Comparison of ENCODE assay signal across 9 cellular contexts in the genomic region with DNA sequence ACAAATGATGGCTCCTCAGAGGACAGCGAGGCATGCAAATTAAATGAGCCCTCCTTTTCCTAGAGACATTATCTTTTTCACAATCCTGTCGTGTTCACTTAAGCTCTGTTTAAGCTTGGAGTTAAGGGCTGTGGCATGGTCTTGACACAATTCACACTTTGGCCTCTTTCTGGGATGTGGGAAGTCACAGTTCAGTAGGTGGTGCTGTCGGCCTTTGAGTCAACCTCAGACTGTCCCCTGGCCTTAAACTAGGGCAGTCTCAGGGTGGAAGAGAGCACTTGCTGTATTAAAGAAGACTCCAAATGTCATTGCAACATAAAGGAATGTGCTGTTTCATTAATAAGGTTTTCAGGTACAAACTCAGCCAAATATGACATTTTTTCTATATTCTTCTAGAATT.
DNase-seq lines count a peak whose midpoint lies in the region; ATAC-seq and TF ChIP-seq lines count a peak whose summit lies in the region.
"Had no signal": no experiment of that assay in that cellular context is flagged by ENCODE, and none has a peak within 500 bp of the region (broad histone marks: within the 10 kb centered on the region; RNA-seq: fewer than 3 reads in every experiment).

No MANE protein-coding gene starts in this region.

- no peak overlapping the region for H3K4me2 ChIP-seq in SK-N-SH
- H3K4me2 ChIP-seq: BLaER1 treated with 17β-estradiol and CSF1 and Interleukin-3, amounts not matched to agents 10 nM and 100 nM had no signal

- peaks cover 76% of the 10 kb centered on the region for H3K27me3 Mint-ChIP-seq in activated naive CD8-positive, alpha-beta T cell treated with anti-CD3 and anti-CD28 coated beads, Interleukin-2, amount 50 U/mL, for 24 hours

- H3K9ac ChIP-seq in SK-N-SH = no peak overlapping the region
- H3K9ac ChIP-seq: BLaER1 treated with 17β-estradiol and CSF1 and Interleukin-3, amounts not matched to agents 10 nM and 100 nM had no signal

- peaks cover 25% of the 10 kb centered on the region for H3K4me1 Mint-ChIP-seq in activated naive CD8-positive, alpha-beta T cell treated with anti-CD3 and anti-CD28 coated beads, Interleukin-2, amount 50 U/mL, for 24 hours

- H3K4me1 ChIP-seq in SK-N-SH (ENCODE audit: control insufficient read depth in 1 of 2, insufficient read depth in 2 of 2, low read depth in 1 of 2, low read length in 1 of 2) = peaks cover 0 to 11% of the 10 kb centered on the region in 2 experiments; a peak in 1 of 4 replicates

- H3K4me3 Mint-ChIP-seq in activated naive CD8-positive, alpha-beta T cell treated with anti-CD3 and anti-CD28 coated beads, Interleukin-2, amount 50 U/mL, for 24 hours = no peak overlapping the region

- H3F3A ChIP-seq in SK-N-SH (replicated peaks; ENCODE audit: insufficient read depth) = no peaks in the 10 kb centered on the region

- H3K9me3 ChIP-seq in SK-N-SH = no peaks in the 10 kb centered on the region
- H3K9me3 ChIP-seq: BLaER1 treated with 17β-estradiol and CSF1 and Interleukin-3, amounts not matched to agents 10 nM and 100 nM had no signal

- no peak for TF ChIP-seq EP300 in SK-N-SH (IDR thresholded peaks at IDR 0.05; ENCODE audit: borderline replicate concordance in 1 of 2, low read depth in 1 of 2, low read length in 1 of 2)

- H4K20me1 ChIP-seq in SK-N-SH (ENCODE audit: insufficient read depth) = no peaks in the 10 kb centered on the region

- no peaks in the 10 kb centered on the region for H3K27me3 ChIP-seq in SK-N-SH (ENCODE audit: insufficient read depth)

- WGBS in SK-N-SH (ENCODE audit: low lambda C conversion rate) = 0% methylated on average over 3 of the region's 3 CpGs

- TF ChIP-seq CTCF in SK-N-SH (IDR thresholded peaks at IDR 0.05) (no peak), LNCAP (IDR thresholded peaks at IDR 0.05) (peak; percentile 32; the same call in 1 of the 2 replicates)

- ATAC-seq in SK-N-SH treated with all-trans-retinoic acid at 6 μM for 48 hours (no peak), GM21528 (IDR thresholded peaks at IDR 0.05; ENCODE audit: low FRiP score, unreplicated experiment) (peak; percentile 46), HG02571 (IDR thresholded peaks at IDR 0.05; ENCODE audit: unreplicated experiment) (no peak)
- peak; percentile 68 for ATAC-seq in activated naive CD8-positive, alpha-beta T cell treated with anti-CD3 and anti-CD28 coated beads, Interleukin-2, amount 50 U/mL, for 24 hours

- H3K27ac ChIP-seq in SK-N-SH (ENCODE audit: low read depth in 2 of 2, low read length in 1 of 2) = no peak overlapping the region
- H3K27ac ChIP-seq: BLaER1 treated with 17β-estradiol and CSF1 and Interleukin-3, amounts not matched to agents 10 nM and 100 nM had no signal

- no peaks in the 10 kb centered on the region for H3K36me3 ChIP-seq in SK-N-SH (replicated peaks in 1 of 2; ENCODE audit: control insufficient read depth in 1 of 2, insufficient read depth in 2 of 2, low read length in 1 of 2)
- H3K36me3 ChIP-seq: BLaER1 treated with 17β-estradiol and CSF1 and Interleukin-3, amounts not matched to agents 10 nM and 100 nM had no signal

- POLR2A ChIA-PET in SK-N-SH (lab: Yijun Ruan, JAX) = no interaction called here

- no peaks in the 10 kb centered on the region for H3K9me3 Mint-ChIP-seq in activated naive CD8-positive, alpha-beta T cell treated with anti-CD3 and anti-CD28 coated beads, Interleukin-2, amount 50 U/mL, for 24 hours

- H2AFZ ChIP-seq in SK-N-SH (ENCODE audit: low read depth) = no peak overlapping the region

- no peaks in the 10 kb centered on the region for H3K36me3 Mint-ChIP-seq in activated naive CD8-positive, alpha-beta T cell treated with anti-CD3 and anti-CD28 coated beads, Interleukin-2, amount 50 U/mL, for 24 hours (ENCODE audit: low read depth)

- no peak overlapping the region for H3K27ac Mint-ChIP-seq in activated naive CD8-positive, alpha-beta T cell treated with anti-CD3 and anti-CD28 coated beads, Interleukin-2, amount 50 U/mL, for 24 hours

- no peaks in the 10 kb centered on the region for H3K79me2 ChIP-seq in SK-N-SH (ENCODE audit: insufficient read depth)

- peak; percentile 58 for TF ChIP-seq RAD21 in SK-N-SH (IDR thresholded peaks at IDR 0.05; ENCODE audit: low read length)

- no peaks in the 10 kb centered on the region for H3K9me2 ChIP-seq in SK-N-SH

- CTCF ChIA-PET in SK-N-SH (lab: Yijun Ruan, JAX) = interaction anchor here (1.3 to 2.6 kb wide), 2 partner anchors 88 to 169 kb away, joined by 4 to 13 read pairs; no protein-coding TSS in a partner anchor

- no peak overlapping the region; a peak in 1 of 4 replicates for H3K4me3 ChIP-seq in SK-N-SH (ENCODE audit: low read depth in 2 of 2, low read length in 1 of 2)
- H3K4me3 ChIP-seq: BLaER1 treated with 17β-estradiol and CSF1 and Interleukin-3, amounts not matched to agents 10 nM and 100 nM had no signal

- peak; percentile 12 for DNase-seq in SK-N-SH
- peak; percentile 30 for DNase-seq in activated naive CD8-positive, alpha-beta T cell treated with anti-CD3 and anti-CD28 coated beads, Interleukin-2, amount 50 U/mL, for 24 hours
- peak; percentile 31 for DNase-seq in midbrain (lab: John Stamatoyannopoulos, UW)
- no peak for DNase-seq in NCI-H446 (lab: John Stamatoyannopoulos, UW)

TF ChIP-seq in SK-N-SH, 30 proteins besides CTCF, POLR2A, EP300 and RAD21:
- TF ChIP-seq, protein P1, sequence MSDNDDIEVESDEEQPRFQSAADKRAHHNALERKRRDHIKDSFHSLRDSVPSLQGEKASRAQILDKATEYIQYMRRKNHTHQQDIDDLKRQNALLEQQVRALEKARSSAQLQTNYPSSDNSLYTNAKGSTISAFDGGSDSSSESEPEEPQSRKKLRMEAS (IDR thresholded peaks at IDR 0.05; ENCODE audit: low read depth) = no peak
- TF ChIP-seq SMC3 (IDR thresholded peaks at IDR 0.05; ENCODE audit: low read depth, low read length) = peak; percentile 16; the same call in 1 of the 2 replicates
- TF ChIP-seq, protein P2, sequence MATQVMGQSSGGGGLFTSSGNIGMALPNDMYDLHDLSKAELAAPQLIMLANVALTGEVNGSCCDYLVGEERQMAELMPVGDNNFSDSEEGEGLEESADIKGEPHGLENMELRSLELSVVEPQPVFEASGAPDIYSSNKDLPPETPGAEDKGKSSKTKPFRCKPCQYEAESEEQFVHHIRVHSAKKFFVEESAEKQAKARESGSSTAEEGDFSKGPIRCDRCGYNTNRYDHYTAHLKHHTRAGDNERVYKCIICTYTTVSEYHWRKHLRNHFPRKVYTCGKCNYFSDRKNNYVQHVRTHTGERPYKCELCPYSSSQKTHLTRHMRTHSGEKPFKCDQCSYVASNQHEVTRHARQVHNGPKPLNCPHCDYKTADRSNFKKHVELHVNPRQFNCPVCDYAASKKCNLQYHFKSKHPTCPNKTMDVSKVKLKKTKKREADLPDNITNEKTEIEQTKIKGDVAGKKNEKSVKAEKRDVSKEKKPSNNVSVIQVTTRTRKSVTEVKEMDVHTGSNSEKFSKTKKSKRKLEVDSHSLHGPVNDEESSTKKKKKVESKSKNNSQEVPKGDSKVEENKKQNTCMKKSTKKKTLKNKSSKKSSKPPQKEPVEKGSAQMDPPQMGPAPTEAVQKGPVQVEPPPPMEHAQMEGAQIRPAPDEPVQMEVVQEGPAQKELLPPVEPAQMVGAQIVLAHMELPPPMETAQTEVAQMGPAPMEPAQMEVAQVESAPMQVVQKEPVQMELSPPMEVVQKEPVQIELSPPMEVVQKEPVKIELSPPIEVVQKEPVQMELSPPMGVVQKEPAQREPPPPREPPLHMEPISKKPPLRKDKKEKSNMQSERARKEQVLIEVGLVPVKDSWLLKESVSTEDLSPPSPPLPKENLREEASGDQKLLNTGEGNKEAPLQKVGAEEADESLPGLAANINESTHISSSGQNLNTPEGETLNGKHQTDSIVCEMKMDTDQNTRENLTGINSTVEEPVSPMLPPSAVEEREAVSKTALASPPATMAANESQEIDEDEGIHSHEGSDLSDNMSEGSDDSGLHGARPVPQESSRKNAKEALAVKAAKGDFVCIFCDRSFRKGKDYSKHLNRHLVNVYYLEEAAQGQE (IDR thresholded peaks at IDR 0.05; ENCODE audit: low read depth, low read length) = no peak

TF ChIP-seq in SK-N-SH treated with all-trans-retinoic acid at 6 μM for 48 hours, 23 proteins besides CTCF, POLR2A, EP300 and RAD21:
- no peak for TF ChIP-seq ISL1 (CRISPR knock-in tag; IDR thresholded peaks at IDR 0.05)
- TF ChIP-seq ESRRG (CRISPR knock-in tag; IDR thresholded peaks at IDR 0.05) = no peak
- no peak for TF ChIP-seq ZC3H10 (CRISPR knock-in tag; IDR thresholded peaks at IDR 0.05)
- no peak for TF ChIP-seq TOX (CRISPR knock-in tag; IDR thresholded peaks at IDR 0.05; ENCODE audit: borderline replicate concordance)
- TF ChIP-seq RARB (CRISPR knock-in tag; IDR thresholded peaks at IDR 0.05) = no peak
- TF ChIP-seq, protein P3, sequence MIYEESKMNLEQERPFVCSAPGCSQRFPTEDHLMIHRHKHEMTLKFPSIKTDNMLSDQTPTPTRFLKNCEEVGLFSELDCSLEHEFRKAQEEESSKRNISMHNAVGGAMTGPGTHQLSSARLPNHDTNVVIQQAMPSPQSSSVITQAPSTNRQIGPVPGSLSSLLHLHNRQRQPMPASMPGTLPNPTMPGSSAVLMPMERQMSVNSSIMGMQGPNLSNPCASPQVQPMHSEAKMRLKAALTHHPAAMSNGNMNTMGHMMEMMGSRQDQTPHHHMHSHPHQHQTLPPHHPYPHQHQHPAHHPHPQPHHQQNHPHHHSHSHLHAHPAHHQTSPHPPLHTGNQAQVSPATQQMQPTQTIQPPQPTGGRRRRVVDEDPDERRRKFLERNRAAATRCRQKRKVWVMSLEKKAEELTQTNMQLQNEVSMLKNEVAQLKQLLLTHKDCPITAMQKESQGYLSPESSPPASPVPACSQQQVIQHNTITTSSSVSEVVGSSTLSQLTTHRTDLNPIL (CRISPR knock-in tag; IDR thresholded peaks at IDR 0.05; ENCODE audit: low read depth) = no peak
- no peak for TF ChIP-seq ZFP30 (CRISPR knock-in tag; IDR thresholded peaks at IDR 0.05)

Comparison
In these comparisons a context has a peak if more than half of its experiments do, and no peak if none do; other contexts are left out.
1. DNase-seq: peak in SK-N-SH (single experiment), activated naive CD8-positive, alpha-beta T cell treated with anti-CD3 and anti-CD28 coated beads, Interleukin-2, amount 50 U/mL, for 24 hours (single experiment) and midbrain (single experiment); none in NCI-H446 (0 of 2).
2. ATAC-seq: peak in GM21528 (single experiment) and activated naive CD8-positive, alpha-beta T cell treated with anti-CD3 and anti-CD28 coated beads, Interleukin-2, amount 50 U/mL, for 24 hours (single experiment); none in SK-N-SH treated with all-trans-retinoic acid at 6 μM for 48 hours (single experiment) and HG02571 (single experiment).